21 cellular contexts compared by ENCODE assay signal in the genomic region with DNA sequence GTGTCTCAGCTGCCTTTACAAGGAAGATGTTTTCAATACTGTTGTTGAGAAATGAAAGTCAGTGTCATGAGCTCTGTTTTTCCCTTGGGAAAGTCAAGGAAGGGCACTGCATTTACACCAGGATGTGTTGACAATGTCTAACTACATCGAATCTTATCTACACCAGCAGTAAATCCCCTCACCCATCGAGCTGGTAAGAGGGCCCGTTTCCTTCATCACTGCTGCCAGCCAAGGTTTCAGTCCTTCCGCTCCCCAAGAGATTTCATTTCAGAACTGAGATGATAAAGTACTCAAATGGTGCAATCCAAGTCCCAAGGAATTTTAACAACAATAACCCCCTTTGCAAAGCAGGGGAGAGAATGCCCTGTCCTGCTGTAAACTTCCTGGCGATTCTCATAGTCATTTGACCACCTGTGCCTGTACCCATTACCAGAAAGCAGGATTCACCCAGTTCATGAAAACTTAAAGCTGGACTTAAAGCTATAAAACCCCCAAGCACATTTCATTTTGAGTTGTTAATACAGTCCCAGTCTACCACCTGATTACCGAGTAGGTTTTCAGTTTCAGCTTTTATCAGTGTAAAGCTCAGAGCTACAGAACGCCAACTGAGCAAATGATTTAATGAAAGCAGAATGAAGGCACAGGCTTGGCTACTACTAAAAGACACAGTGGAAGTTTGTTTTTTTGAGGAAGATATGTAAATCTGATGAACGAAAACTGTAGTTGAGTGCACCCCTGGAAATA.
A peak's percentile ranks its signal among the peaks of the same experiment; 100 is the strongest.
DNase-seq lines count a peak whose midpoint lies in the region; ATAC-seq and TF ChIP-seq lines count a peak whose summit lies in the region.
"Had no signal": no experiment of that assay in that cellular context is flagged by ENCODE, and none has a peak within 500 bp of the region (broad histone marks: within the 10 kb centered on the region; RNA-seq: fewer than 3 reads in every experiment).

No MANE protein-coding gene starts in this region.

- TF ChIP-seq CTCF in OCI-LY3 (IDR thresholded peaks at IDR 0.05; ENCODE audit: low read depth, low read length) (no peak), SK-N-SH (IDR thresholded peaks at IDR 0.05) (no peak)

- CTCF ChIA-PET in CD4-positive, alpha-beta memory T cell (lab: Charles Lee; ENCODE audit: partially characterized antibody), result interaction anchor here (1.1 to 1.9 kb wide), 4 partner anchors 13 to 237 kb away, joined by 3 to 7 read pairs (median 5); no protein-coding TSS in a partner anchor
- CTCF ChIA-PET in SK-N-SH (lab: Yijun Ruan, JAX), result interaction anchor here (0.7 to 1.8 kb wide), 2 partner anchors 12 to 237 kb away, joined by 3 to 7 read pairs; no protein-coding TSS in a partner anchor

- H3K27ac ChIP-seq in BLaER1 (no peak overlapping the region), OCI-LY3 (ENCODE audit: low read length) (peak overlapping the region; percentile 89), SK-N-SH (ENCODE audit: low read depth in 2 of 2, low read length in 1 of 2) (no peak overlapping the region)
- H3K27ac ChIP-seq in CD4-positive, alpha-beta memory T cell (ENCODE audit: low read depth, low read length), result no peak overlapping the region
- H3K27ac ChIP-seq: ascending aorta, PC-9, SJSA1, upper lobe of left lung had no signal

- 79% methylated on average over 8 of the region's 8 CpGs for WGBS in SK-N-SH (ENCODE audit: low lambda C conversion rate)

- H3K9me3 ChIP-seq in BLaER1, result peaks cover 16% of the 10 kb centered on the region
- H3K9me3 ChIP-seq in CD4-positive, alpha-beta memory T cell (ENCODE audit: control insufficient read depth in 1 of 2, low read length in 2 of 2), result no peaks in the 10 kb centered on the region
- H3K9me3 ChIP-seq in OCI-LY3 (ENCODE audit: insufficient read depth, low read length), result no peaks in the 10 kb centered on the region
- no peaks in the 10 kb centered on the region for H3K9me3 ChIP-seq in SK-N-SH
- H3K9me3 ChIP-seq: SJSA1 had no signal

- H3K36me3 ChIP-seq in BLaER1 (no peaks in the 10 kb centered on the region), OCI-LY3 (replicated peaks; ENCODE audit: low read depth, low read length) (no peaks in the 10 kb centered on the region), SK-N-SH (replicated peaks in 1 of 2; ENCODE audit: control insufficient read depth in 1 of 2, insufficient read depth in 2 of 2, low read length in 1 of 2) (no peaks in the 10 kb centered on the region)
- H3K36me3 ChIP-seq in CD4-positive, alpha-beta memory T cell (ENCODE audit: insufficient read depth, low read length), result no peaks in the 10 kb centered on the region
- H3K36me3 ChIP-seq: ascending aorta, SJSA1, upper lobe of left lung had no signal

- ATAC-seq in GM19463 (IDR thresholded peaks at IDR 0.05; ENCODE audit: unreplicated experiment), result peak; percentile 71
- ATAC-seq in GM21717 (IDR thresholded peaks at IDR 0.05; ENCODE audit: unreplicated experiment), result no peak

- intact Hi-C loops in CD4-positive, alpha-beta memory T cell (cut with micrococcal nuclease), result loop anchor here (5.0 kb wide), 1 partner anchor 122 kb away; a partner anchor contains a TSS

- no peak overlapping the region for H3K4me3 ChIP-seq in BLaER1
- H3K4me3 ChIP-seq in CD4-positive, alpha-beta memory T cell (ENCODE audit: low read length in 2 of 2), result no peak overlapping the region
- peak overlapping the region; percentile 63 for H3K4me3 ChIP-seq in OCI-LY3 (ENCODE audit: low read length)
- no peak overlapping the region for H3K4me3 ChIP-seq in SK-N-SH (ENCODE audit: low read depth in 2 of 2, low read length in 1 of 2)
- H3K4me3 ChIP-seq: ascending aorta, PC-9, SJSA1, upper lobe of left lung had no signal

- POLR2A ChIA-PET in CD4-positive, alpha-beta memory T cell (lab: Charles Lee; ENCODE audit: partially characterized antibody), result interaction anchor here (0.8 to 5.3 kb wide), 9 partner anchors 8 to 138 kb away, joined by 3 to 21 read pairs (median 3); no protein-coding TSS in a partner anchor
- POLR2A ChIA-PET in SK-N-SH (lab: Yijun Ruan, JAX), result no interaction called here

- H3K9ac ChIP-seq in BLaER1 (no peak overlapping the region), OCI-LY3 (ENCODE audit: low read length) (peak overlapping the region; percentile 61), SK-N-SH (no peak overlapping the region)

- H3K79me2 ChIP-seq in OCI-LY3 (ENCODE audit: low read length) (no peaks in the 10 kb centered on the region), SK-N-SH (ENCODE audit: insufficient read depth) (no peaks in the 10 kb centered on the region)

- H3K4me1 ChIP-seq in BLaER1 (peaks cover 9% of the 10 kb centered on the region), OCI-LY3 (ENCODE audit: low read length) (peaks cover 35% of the 10 kb centered on the region), SK-N-SH (ENCODE audit: control insufficient read depth in 1 of 2, insufficient read depth in 2 of 2, low read depth in 1 of 2, low read length in 1 of 2) (no peaks in the 10 kb centered on the region)
- peaks cover 17% of the 10 kb centered on the region for H3K4me1 ChIP-seq in CD4-positive, alpha-beta memory T cell (ENCODE audit: insufficient read depth, low read length)
- H3K4me1 ChIP-seq: ascending aorta, SJSA1, upper lobe of left lung had no signal

- H3K36me3 Mint-ChIP-seq in CD4-positive, alpha-beta memory T cell, result peaks cover 18 to 19% of the 10 kb centered on the region in 2 donors

- H3K4me3 Mint-ChIP-seq in CD4-positive, alpha-beta memory T cell, result peak overlapping the region in 7 of 8 donors; percentile 9 to 72 (median 51)
- H3K4me3 Mint-ChIP-seq: activated B cell treated with CpG ODN at 0.5 μM for 24 hours; H9; nephron; T-helper 2 cell treated with Interferon-gamma antibody and Interleukin-4, amounts not matched to agents 5 μg/mL and 100 μg/mL, for 36 hours had no signal

- no peak for DNase-seq in CD4-positive, alpha-beta memory T cell
- no peak for DNase-seq in HuH-7 (ENCODE audit: low spot score)
- no peak for DNase-seq in SK-N-SH
- DNase-seq: activated B cell treated with CpG ODN at 0.5 μM for 24 hours; AML-193; effector CD4-positive, alpha-beta T cell; H9; mesenchymal stem cell; NCI-H187; NCI-H2227 treated with DMSO at 0.1 percent for 48 hours; PC-9; upper lobe of left lung had no signal

- H3F3A ChIP-seq in SK-N-SH (replicated peaks; ENCODE audit: insufficient read depth), result no peaks in the 10 kb centered on the region

- H3K4me1 Mint-ChIP-seq in CD4-positive, alpha-beta memory T cell, result peaks cover 15 to 27% (median 18%) of the 10 kb centered on the region in 4 donors
- H3K4me1 Mint-ChIP-seq: nephron had no signal

- H3K4me2 ChIP-seq in BLaER1 (peak overlapping the region; percentile 27), OCI-LY3 (ENCODE audit: low read length) (peak overlapping the region; percentile 88), SK-N-SH (no peak overlapping the region)
- H3K4me2 ChIP-seq: PC-9 had no signal

- H3K27me3 ChIP-seq in BLaER1 (no peaks in the 10 kb centered on the region), OCI-LY3 (ENCODE audit: low read depth, low read length) (no peaks in the 10 kb centered on the region), SK-N-SH (ENCODE audit: insufficient read depth) (no peaks in the 10 kb centered on the region)
- no peaks in the 10 kb centered on the region for H3K27me3 ChIP-seq in CD4-positive, alpha-beta memory T cell (ENCODE audit: insufficient read depth, low read length)
- H3K27me3 ChIP-seq: ascending aorta, SJSA1, upper lobe of left lung had no signal

- H4K20me1 ChIP-seq in BLaER1 (no peaks in the 10 kb centered on the region), OCI-LY3 (ENCODE audit: insufficient read depth, low read length) (no peaks in the 10 kb centered on the region), SK-N-SH (ENCODE audit: insufficient read depth) (no peaks in the 10 kb centered on the region)

- no peak for TF ChIP-seq RAD21 in SK-N-SH (IDR thresholded peaks at IDR 0.05; ENCODE audit: low read length)

- H3K27me3 Mint-ChIP-seq in CD4-positive, alpha-beta memory T cell, result no peaks in the 10 kb centered on the region
- H3K27me3 Mint-ChIP-seq: activated B cell treated with CpG ODN at 0.5 μM for 24 hours had no signal

- H3K27ac Mint-ChIP-seq in CD4-positive, alpha-beta memory T cell, result peak overlapping the region in 6 of 7 donors; percentile 6 to 78 (median 32)
- H3K27ac Mint-ChIP-seq: activated B cell treated with CpG ODN at 0.5 μM for 24 hours; H9; progenitor cell of endocrine pancreas; T-helper 2 cell treated with Interferon-gamma antibody and Interleukin-4, amounts not matched to agents 5 μg/mL and 100 μg/mL, for 36 hours had no signal

- no peaks in the 10 kb centered on the region for H3K9me2 ChIP-seq in SK-N-SH

- peaks cover 2 to 40% (median 23%) of the 10 kb centered on the region in 8 donors for H3K9me3 Mint-ChIP-seq in CD4-positive, alpha-beta memory T cell
- H3K9me3 Mint-ChIP-seq: activated B cell treated with CpG ODN at 0.5 μM for 24 hours had no signal

- no peak for TF ChIP-seq EP300 in SK-N-SH (IDR thresholded peaks at IDR 0.05; ENCODE audit: borderline replicate concordance in 1 of 2, low read depth in 1 of 2, low read length in 1 of 2)

- peak overlapping the region; percentile 68 for H2AFZ ChIP-seq in OCI-LY3 (ENCODE audit: low read depth, low read length)
- no peak overlapping the region for H2AFZ ChIP-seq in SK-N-SH (ENCODE audit: low read depth)
- H2AFZ ChIP-seq: PC-9 had no signal

TF ChIP-seq in SK-N-SH, 30 proteins besides CTCF, POLR2A, EP300 and RAD21:
- TF ChIP-seq TAF1 (IDR thresholded peaks at IDR 0.05; ENCODE audit: borderline replicate concordance, low read depth, low read length) (no peak), SMC3 (IDR thresholded peaks at IDR 0.05; ENCODE audit: low read depth, low read length) (no peak), MXI1 (IDR thresholded peaks at IDR 0.05; ENCODE audit: low read depth, low read length) (no peak)
- TF ChIP-seq, protein P1, sequence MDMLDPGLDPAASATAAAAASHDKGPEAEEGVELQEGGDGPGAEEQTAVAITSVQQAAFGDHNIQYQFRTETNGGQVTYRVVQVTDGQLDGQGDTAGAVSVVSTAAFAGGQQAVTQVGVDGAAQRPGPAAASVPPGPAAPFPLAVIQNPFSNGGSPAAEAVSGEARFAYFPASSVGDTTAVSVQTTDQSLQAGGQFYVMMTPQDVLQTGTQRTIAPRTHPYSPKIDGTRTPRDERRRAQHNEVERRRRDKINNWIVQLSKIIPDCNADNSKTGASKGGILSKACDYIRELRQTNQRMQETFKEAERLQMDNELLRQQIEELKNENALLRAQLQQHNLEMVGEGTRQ (IDR thresholded peaks at IDR 0.05; ENCODE audit: borderline replicate concordance, low read depth, low read length), result no peak
